Comparison of ENCODE assay signal across 12 cellular contexts in genomic region chr7:2613113-2613925, GRCh38. TPM values are rescaled to one million over a fixed set of nuclear protein-coding genes. Genes with fewer than 3 reads are reported as not detected.
DNase-seq lines count a peak whose midpoint lies in the region; ATAC-seq and TF ChIP-seq lines count a peak whose summit lies in the region.
"Had no signal": no experiment of that assay in that cellular context is flagged by ENCODE, and none has a peak within 500 bp of the region (broad histone marks: within the 10 kb centered on the region; RNA-seq: fewer than 3 reads in every experiment).

No MANE protein-coding gene starts in this region.

- H3K9me2 ChIP-seq in hepatocyte (replicated peaks; ENCODE audit: insufficient read depth), result no peaks in the 10 kb centered on the region

- H3K27ac ChIP-seq in SJCRH30 (no peak overlapping the region), hepatocyte (peak overlapping the region; percentile 83), thyroid gland (peak overlapping the region; percentile 93 to 97 (median 96))
- H3K27ac ChIP-seq: A549 had no signal

- H3K79me2 ChIP-seq in hepatocyte, result no peaks in the 10 kb centered on the region

- H3K4me1 ChIP-seq in SJCRH30, result peaks cover 55% of the 10 kb centered on the region
- H3K4me1 ChIP-seq in hepatocyte (ENCODE audit: insufficient read depth), result peaks cover 34% of the 10 kb centered on the region
- peaks cover 41 to 47% of the 10 kb centered on the region in 2 donors for H3K4me1 ChIP-seq in thyroid gland
- H3K4me1 ChIP-seq: A549 had no signal

- TF ChIP-seq POLR2A in thyroid gland (IDR thresholded peaks at IDR 0.05), result no peak

- peak overlapping the region; percentile 13 for H3K4me3 ChIP-seq in SJCRH30
- no peak overlapping the region for H3K4me3 ChIP-seq in hepatocyte
- no peak overlapping the region for H3K4me3 ChIP-seq in thyroid gland (replicated peaks in 1 of 3)
- H3K4me3 ChIP-seq: A549 had no signal

- WGBS in hepatocyte (ENCODE audit: low lambda C conversion rate, missing lambda C conversion rate), result 85% methylated on average over 19 of the region's 19 CpGs
- WGBS in thyroid gland, 2 donors, result 58 to 61% methylated on average over 18 to 19 of the region's 19 CpGs

- intact Hi-C loops in thyroid gland (cut with DNase I), result no loop called here

- TF ChIP-seq CTCF in hepatocyte (IDR thresholded peaks at IDR 0.05; ENCODE audit: poor library complexity) (no peak), thyroid gland (IDR thresholded peaks at IDR 0.05) (no peak)

- H3K36me3 ChIP-seq in SJCRH30, result no peaks in the 10 kb centered on the region
- no peaks in the 10 kb centered on the region for H3K36me3 ChIP-seq in hepatocyte (replicated peaks; ENCODE audit: insufficient read depth, low read depth)
- H3K36me3 ChIP-seq in thyroid gland, result peaks cover 0 to 4% of the 10 kb centered on the region in 2 donors

- H3K4me2 ChIP-seq in hepatocyte, result peak overlapping the region; percentile 59
- H3K4me2 ChIP-seq: A549 had no signal

- DNase-seq in NCI-H1436 (lab: John Stamatoyannopoulos, UW) (peak; percentile 61), NCI-H1436 treated with DMSO at 0.1 percent for 48 hours (lab: John Stamatoyannopoulos, UW) (no peak), SJCRH30 (peak; percentile 55), hepatocyte (ENCODE audit: low spot score) (no peak), thyroid gland (peak in 1 of 2 donors; percentile 50), NCI-H82 (lab: John Stamatoyannopoulos, UW) (no peak)
- DNase-seq: activated effector memory CD4-positive, alpha-beta T cell treated with Interleukin-2 at 50 U/mL for 16 hours; NCI-H524 treated with DMSO at 0.1 percent for 48 hours; stimulated activated naive CD8-positive, alpha-beta T cell treated with anti-CD3 and anti-CD28 coated beads, Interleukin-15, amount 100 ng/mL, for 72 hours had no signal

- H4K20me1 ChIP-seq in hepatocyte (ENCODE audit: insufficient read depth, poor library complexity, severe bottlenecking), result no peaks in the 10 kb centered on the region

- H3K9me3 ChIP-seq in SJCRH30 (replicated peaks) (no peaks in the 10 kb centered on the region), hepatocyte (ENCODE audit: low read depth) (no peaks in the 10 kb centered on the region), thyroid gland (no peaks in the 10 kb centered on the region)
- H3K9me3 ChIP-seq: A549 had no signal

- no peak for ATAC-seq in GM21381 (IDR thresholded peaks at IDR 0.05; ENCODE audit: unreplicated experiment)
- ATAC-seq in GM18511 (IDR thresholded peaks at IDR 0.05; ENCODE audit: unreplicated experiment), result no peak
- ATAC-seq: stimulated activated naive CD8-positive, alpha-beta T cell treated with anti-CD3 and anti-CD28 coated beads, Interleukin-15, amount 100 ng/mL, for 72 hours had no signal

- no peak overlapping the region for H2AFZ ChIP-seq in hepatocyte

- H3K27me3 ChIP-seq in SJCRH30, result no peaks in the 10 kb centered on the region
- no peaks in the 10 kb centered on the region for H3K27me3 ChIP-seq in hepatocyte
- no peaks in the 10 kb centered on the region for H3K27me3 ChIP-seq in thyroid gland

RNA-seq across cellular contexts. Expression of gene TTYH3, which starts 18.5 kb away (rescaled TPM):
- total RNA-seq in SJCRH30 (2014; rRNA removed; shearing (Covaris generic)), result 54.9 and 58.8 TPM in 2 replicates
- total RNA-seq in hepatocyte (35.8 and 46.3 TPM in 2 replicates), thyroid gland (10 to 100 TPM; 16.7 to 23.8 (median 21.4) TPM)
- polyA plus RNA-seq in hepatocyte, result 101 and 108 TPM in 2 replicates

RNA-seq across cellular contexts. Expression of gene IQCE, which starts 54.5 kb away (rescaled TPM):
- total RNA-seq in SJCRH30 (2014; rRNA removed; shearing (Covaris generic)), result 5.0 and 5.1 TPM in 2 replicates
- 8.2 and 13.3 TPM in 2 replicates for total RNA-seq in hepatocyte
- 10.0 and 11.8 TPM in 2 replicates for polyA plus RNA-seq in hepatocyte
- 10 to 100 TPM; 16.0 to 40.2 (median 37.2) TPM for total RNA-seq in thyroid gland

RNA-seq across cellular contexts. Expression of gene BRAT1, which starts 58.0 kb away (rescaled TPM):
- total RNA-seq in SJCRH30 (2014; rRNA removed; shearing (Covaris generic)), result 38.5 and 41.5 TPM in 2 replicates
- total RNA-seq in hepatocyte (15.7 and 19.2 TPM in 2 replicates), thyroid gland (10 to 100 TPM; 37.2 to 51.8 (median 45.6) TPM)
- 37.8 and 45.0 TPM in 2 replicates for polyA plus RNA-seq in hepatocyte

Comparison
In these comparisons a context has a peak if more than half of its experiments do, and no peak if none do; other contexts are left out.
1. DNase-seq: peak in NCI-H1436 (single experiment) and SJCRH30 (2 of 2); none in NCI-H1436 treated with DMSO at 0.1 percent for 48 hours (single experiment), hepatocyte (single experiment) and NCI-H82 (single experiment).